In the genomic region with DNA sequence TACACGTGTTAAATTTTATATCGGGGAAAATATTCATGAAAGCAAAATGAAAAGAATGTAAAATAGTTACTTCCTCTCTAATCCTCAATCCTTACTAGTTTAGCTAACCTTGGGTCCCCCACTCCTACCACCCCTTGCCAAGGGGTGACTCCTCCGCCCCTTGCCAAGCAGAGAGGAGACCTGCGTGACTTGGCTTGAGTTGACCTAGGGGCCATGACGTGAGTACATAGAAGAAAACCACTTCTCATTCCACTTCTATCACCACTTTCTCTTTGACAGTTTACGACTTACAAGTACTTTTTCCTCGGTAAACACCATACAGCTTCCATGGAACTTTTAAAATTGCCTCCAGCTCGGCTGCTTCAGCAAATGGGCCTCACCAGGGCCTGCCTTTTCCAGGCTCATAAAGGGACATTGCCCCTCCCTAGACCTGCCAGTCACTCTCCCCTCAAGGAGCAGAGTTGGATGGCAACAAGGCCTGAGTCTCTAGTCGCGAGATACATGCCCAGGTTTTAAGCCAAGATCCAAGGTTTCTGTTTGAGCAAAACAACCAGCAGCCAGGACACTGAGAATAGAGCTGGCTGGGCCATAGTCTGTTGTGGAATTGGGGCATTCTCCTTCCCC, we compare ENCODE assay signal across 12 cellular contexts.
"Had no signal": no experiment of that assay in that cellular context is flagged by ENCODE, and none has a peak within 500 bp of the region (broad histone marks: within the 10 kb centered on the region; RNA-seq: fewer than 3 reads in every experiment).

No MANE protein-coding gene starts in this region.

- H3K4me3 ChIP-seq: thoracic aorta had no signal

- H3K4me1 Mint-ChIP-seq: brain had no signal

- H3K27ac Mint-ChIP-seq: activated T-helper 1 cell treated with anti-CD3 and anti-CD28 coated beads, Interleukin-12 subunit alpha, Interleukin-12 subunit beta, Interleukin-2, Interleukin-4 antibody, amounts not matched to agents 30 ng/mL and 10 ng/mL and 1 ng/mL, durations not matched to agents 14 hours and 24 hours and 36 hours; brain; WTC11 had no signal

- H3K9me3 Mint-ChIP-seq: activated T-helper 1 cell treated with anti-CD3 and anti-CD28 coated beads, Interleukin-12 subunit alpha, Interleukin-12 subunit beta, Interleukin-2, Interleukin-4 antibody, amounts not matched to agents 30 ng/mL and 10 ng/mL and 1 ng/mL, durations not matched to agents 14 hours and 24 hours and 36 hours; brain; central memory CD8-positive, alpha-beta T cell; stimulated activated naive CD8-positive, alpha-beta T cell treated with anti-CD3 and anti-CD28 coated beads, Interleukin-15, amount 100 ng/mL, for 72 hours; WTC11 had no signal

- H3K9me3 ChIP-seq: thoracic aorta had no signal

- H3K27ac ChIP-seq: thoracic aorta had no signal

- H3K36me3 Mint-ChIP-seq: WTC11 had no signal

- ATAC-seq: left ventricle myocardium superior; stimulated activated naive CD8-positive, alpha-beta T cell treated with anti-CD3 and anti-CD28 coated beads, Interleukin-15, amount 100 ng/mL, for 72 hours had no signal

- DNase-seq: effector memory CD4-positive, alpha-beta T cell; foreskin fibroblast; hippocampal formation; left ventricle myocardium superior; mesenchymal stem cell; SW 1271 had no signal

- H3K27me3 Mint-ChIP-seq: central memory CD8-positive, alpha-beta T cell; stimulated activated naive CD8-positive, alpha-beta T cell treated with anti-CD3 and anti-CD28 coated beads, Interleukin-15, amount 100 ng/mL, for 72 hours had no signal

- H3K4me3 Mint-ChIP-seq: activated T-helper 1 cell treated with anti-CD3 and anti-CD28 coated beads, Interleukin-12 subunit alpha, Interleukin-12 subunit beta, Interleukin-2, Interleukin-4 antibody, amounts not matched to agents 30 ng/mL and 10 ng/mL and 1 ng/mL, durations not matched to agents 14 hours and 24 hours and 36 hours; brain; central memory CD8-positive, alpha-beta T cell; WTC11 had no signal
